ENCODE assay signal across 14 cellular contexts in the genomic region with DNA sequence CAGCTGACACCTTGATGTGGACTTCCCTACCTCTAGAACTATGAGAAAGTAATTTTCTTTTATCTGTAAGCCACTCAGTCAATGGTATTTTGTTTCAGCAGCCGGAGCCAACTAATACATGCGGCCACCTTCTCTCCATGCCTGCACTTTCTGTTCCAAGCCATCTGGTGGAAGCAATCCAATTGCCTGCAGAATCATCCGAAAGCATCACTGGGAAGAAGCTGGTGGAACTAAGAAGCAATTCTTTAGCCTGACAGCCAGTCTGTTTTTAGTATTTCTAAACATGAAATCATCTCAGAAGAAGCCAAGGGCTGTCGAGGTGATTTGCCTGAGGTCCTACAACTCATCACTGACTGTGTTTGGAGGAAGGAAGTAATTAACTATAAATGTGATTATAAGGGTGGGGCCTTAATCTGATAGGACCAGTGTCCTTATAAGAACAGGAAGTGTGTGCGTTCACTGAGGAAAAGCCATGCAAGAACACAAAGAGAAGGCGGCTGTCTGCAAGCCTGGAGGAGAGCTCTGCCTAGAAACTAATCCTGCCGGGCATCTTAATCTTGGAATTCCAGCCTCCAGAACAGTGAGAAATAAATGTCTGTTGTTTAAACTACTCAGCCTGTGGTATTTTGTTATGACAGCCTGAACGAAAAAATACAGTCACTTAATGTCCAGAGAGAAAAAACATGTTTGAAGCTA. TPM values are rescaled to one million over a fixed set of nuclear protein-coding genes. Genes with fewer than 3 reads are reported as not detected.
A peak's percentile ranks its signal among the peaks of the same experiment; 100 is the strongest.
DNase-seq lines count a peak whose midpoint lies in the region; ATAC-seq and TF ChIP-seq lines count a peak whose summit lies in the region.
"Had no signal": no experiment of that assay in that cellular context is flagged by ENCODE, and none has a peak within 500 bp of the region (broad histone marks: within the 10 kb centered on the region; RNA-seq: fewer than 3 reads in every experiment).

No MANE protein-coding gene starts in this region.

- POLR2A ChIA-PET in PC-3 (lab: Charles Lee; ENCODE audit: unreplicated experiment), result no interaction called here

- DNase-seq in ELR (ENCODE audit: low read depth), result peak; percentile 87
- peak; percentile 54 for DNase-seq in PC-3
- DNase-seq in epithelial cell of esophagus (ENCODE audit: low read depth), result peak; percentile 55
- no peak for DNase-seq in stimulated activated CD4-positive, alpha-beta T cell treated with anti-CD3 and anti-CD28 coated beads, Interleukin-12 subunit alpha, Interleukin-12 subunit beta, amount 100 ng/mL, for 4 hours
- DNase-seq in OCI-M1 (lab: John Stamatoyannopoulos, UW), result no peak
- DNase-seq: DND-41, foreskin melanocyte, left colon, T-cell had no signal

- H3K9me3 ChIP-seq in PC-3 (ENCODE audit: low read length), result no peaks in the 10 kb centered on the region
- H3K9me3 ChIP-seq: adrenal gland, thoracic aorta had no signal

- no peak overlapping the region for H2AFZ ChIP-seq in PC-3 (ENCODE audit: low read length)
- H2AFZ ChIP-seq: parathyroid adenoma had no signal

- no peaks in the 10 kb centered on the region for H4K20me1 ChIP-seq in PC-3 (ENCODE audit: low read length)

- H3K36me3 ChIP-seq in PC-3 (ENCODE audit: low read depth, low read length) (no peaks in the 10 kb centered on the region), rectal smooth muscle tissue (ENCODE audit: control insufficient read depth, insufficient read depth, low read length) (no peaks in the 10 kb centered on the region)
- H3K36me3 ChIP-seq: adrenal gland, thoracic aorta had no signal

- CTCF ChIA-PET in PC-3 (lab: Charles Lee), result interaction anchor here (0.6 kb wide), 1 partner anchor 609 kb away, joined by 3 read pairs; no protein-coding TSS in a partner anchor

- H3K9ac ChIP-seq in PC-3 (ENCODE audit: low read length) (no peak overlapping the region), rectal smooth muscle tissue (ENCODE audit: low read length) (no peak overlapping the region)
- H3K9ac ChIP-seq: parathyroid adenoma had no signal

- ATAC-seq in PC-3 (peak; percentile 51), GM21515 (IDR thresholded peaks at IDR 0.05; ENCODE audit: unreplicated experiment) (no peak)
- ATAC-seq: T-cell had no signal

- H3F3A ChIP-seq in PC-3 (ENCODE audit: low read length, unreplicated experiment), result no peaks in the 10 kb centered on the region

- intact Hi-C loops in PC-3 (cut with micrococcal nuclease), result no loop called here

- H3K27me3 ChIP-seq in PC-3 (ENCODE audit: low read length), result no peaks in the 10 kb centered on the region
- H3K27me3 ChIP-seq in rectal smooth muscle tissue (ENCODE audit: control insufficient read depth, insufficient read depth, low read length), result no peaks in the 10 kb centered on the region
- H3K27me3 ChIP-seq: adrenal gland had no signal

- H3K9me2 ChIP-seq in PC-3 (replicated peaks; ENCODE audit: low read length), result no peaks in the 10 kb centered on the region

- H3K4me3 ChIP-seq in PC-3 (ENCODE audit: low read length) (no peak overlapping the region), epithelial cell of esophagus (ENCODE audit: low read length) (no peak overlapping the region), rectal smooth muscle tissue (ENCODE audit: low read length) (no peak overlapping the region)
- H3K4me3 ChIP-seq: adrenal gland, thoracic aorta had no signal

- peak overlapping the region; percentile 15; the same call in 1 of the 2 replicates for H3K4me2 ChIP-seq in PC-3 (ENCODE audit: low read length)

- no TSS peak for BruUV-seq in PC-3 (replicated peaks; lab: Mats Ljungman, UMichigan)

- TF ChIP-seq CTCF in PC-3 (conservative IDR thresholded peaks at IDR 0.05; ENCODE audit: low read depth, low read length), result no peak
- TF ChIP-seq CTCF in epithelial cell of esophagus (IDR thresholded peaks at IDR 0.05; ENCODE audit: insufficient read depth, low read depth, low read length, missing control alignments), result no peak

- H3K4me1 ChIP-seq in PC-3 (ENCODE audit: insufficient read depth, low read length) (peaks cover 8% of the 10 kb centered on the region; the same call in 1 of the 2 replicates), rectal smooth muscle tissue (ENCODE audit: control insufficient read depth, insufficient read depth, low read length) (peaks cover 3% of the 10 kb centered on the region)
- H3K4me1 ChIP-seq: parathyroid adenoma had no signal

- H3K27ac ChIP-seq in PC-3 (ENCODE audit: low read length) (no peak overlapping the region), rectal smooth muscle tissue (ENCODE audit: low read depth, low read length) (peak overlapping the region; percentile 52)
- H3K27ac ChIP-seq: parathyroid adenoma, thoracic aorta had no signal

- H3K79me2 ChIP-seq in PC-3 (ENCODE audit: low read length), result no peaks in the 10 kb centered on the region
- H3K79me2 ChIP-seq: parathyroid adenoma had no signal

RNA-seq across cellular contexts. Expression of a gene that starts 49.1 kb away (rescaled TPM):
- 0.66 TPM in 1 of 2 replicates, not detected in the other for total RNA-seq in PC-3 (2014; rRNA removed)
- total RNA-seq: left colon, T-cell had no signal

Comparison
In these comparisons a context has a peak if more than half of its experiments do, and no peak if none do; other contexts are left out.
1. DNase-seq: peak in ELR (single experiment), PC-3 (single experiment) and epithelial cell of esophagus (single experiment); none in stimulated activated CD4-positive, alpha-beta T cell treated with anti-CD3 and anti-CD28 coated beads, Interleukin-12 subunit alpha, Interleukin-12 subunit beta, amount 100 ng/mL, for 4 hours (single experiment) and OCI-M1 (single experiment).